Comparison of ENCODE assay signal across 28 cellular contexts in genomic region chr6:97069363-97069762, GRCh38.
"Had no signal": no experiment of that assay in that cellular context is flagged by ENCODE, and none has a peak within 500 bp of the region (broad histone marks: within the 10 kb centered on the region; RNA-seq: fewer than 3 reads in every experiment).

No MANE protein-coding gene starts in this region.

- H3K4me3 Mint-ChIP-seq: activated B cell treated with CpG ODN at 0.5 μM for 24 hours; activated CD4-positive, alpha-beta T cell treated with anti-CD3 and anti-CD28 coated beads, Interleukin-2, amount 10 ng/mL, durations not matched to agents 24 days and 14 days; activated CD8-positive, alpha-beta memory T cell treated with anti-CD3 and anti-CD28 coated beads, Interleukin-2, amount 10 ng/mL, durations not matched to agents 7 days and 5 days; activated naive CD8-positive, alpha-beta T cell treated with anti-CD3 and anti-CD28 coated beads, Interleukin-2, amount 10 ng/mL, durations not matched to agents 7 days and 5 days had no signal

- H3K9me3 Mint-ChIP-seq: activated B cell treated with CpG ODN at 0.5 μM for 24 hours; activated CD4-positive, alpha-beta T cell treated with anti-CD3 and anti-CD28 coated beads, Interleukin-2, amount 10 ng/mL, durations not matched to agents 24 days and 14 days; activated naive CD8-positive, alpha-beta T cell treated with anti-CD3 and anti-CD28 coated beads, Interleukin-2, amount 10 ng/mL, durations not matched to agents 7 days and 5 days had no signal

- H3K27me3 Mint-ChIP-seq: activated CD4-positive, alpha-beta T cell treated with anti-CD3 and anti-CD28 coated beads, Interleukin-2, amount 10 ng/mL, durations not matched to agents 24 days and 14 days; activated CD8-positive, alpha-beta memory T cell treated with anti-CD3 and anti-CD28 coated beads, Interleukin-2, amount 10 ng/mL, durations not matched to agents 7 days and 5 days; activated naive CD8-positive, alpha-beta T cell treated with anti-CD3 and anti-CD28 coated beads, Interleukin-2, amount 10 ng/mL, durations not matched to agents 7 days and 5 days had no signal

- H3K4me1 Mint-ChIP-seq: activated B cell treated with CpG ODN at 0.5 μM for 24 hours had no signal

- H3K36me3 Mint-ChIP-seq: activated CD8-positive, alpha-beta memory T cell treated with anti-CD3 and anti-CD28 coated beads, Interleukin-2, amount 10 ng/mL, durations not matched to agents 7 days and 5 days; activated naive CD8-positive, alpha-beta T cell treated with anti-CD3 and anti-CD28 coated beads, Interleukin-2, amount 10 ng/mL, durations not matched to agents 7 days and 5 days had no signal

- DNase-seq: activated B cell treated with CpG ODN at 0.5 μM for 24 hours; activated CD4-positive, alpha-beta T cell treated with anti-CD3 and anti-CD28 coated beads for 1 hour; activated CD4-positive, alpha-beta T cell treated with anti-CD3 and anti-CD28 coated beads, Interleukin-2, amount 50 U/mL, for 48 hours; activated CD8-positive, alpha-beta memory T cell treated with anti-CD3 and anti-CD28 coated beads for 24 hours; activated CD8-positive, alpha-beta memory T cell treated with anti-CD3 and anti-CD28 coated beads, Interleukin-2, amount 10 ng/mL, durations not matched to agents 7 days and 5 days; activated CD8-positive, alpha-beta memory T cell treated with anti-CD3 and anti-CD28 coated beads, Interleukin-2, amount 50 U/mL, for 48 hours; activated effector memory CD4-positive, alpha-beta T cell treated with Interleukin-2 at 50 U/mL for 16 hours; activated naive CD4-positive, alpha-beta T cell treated with anti-CD3 and anti-CD28 coated beads, Interleukin-2, amount 50 U/mL, for 16 hours; activated naive CD8-positive, alpha-beta T cell treated with anti-CD3 and anti-CD28 coated beads, Interleukin-2, amount 10 ng/mL, durations not matched to agents 7 days and 5 days; activated T-cell treated with anti-CD3 and anti-CD28 coated beads, Interleukin-2, amount 50 U/mL, for 48 hours; adrenal gland; body of pancreas; NCI-H1105; NCI-H1417 treated with DMSO at 0.1 percent for 48 hours; NCI-H1694; NCI-H1930; NCI-H2081 treated with DMSO at 0.1 percent for 48 hours; NCI-H226; NCI-H524 treated with DMSO at 0.1 percent for 48 hours; SHP77; SJCRH30; SW 1271; T-helper 1 cell; T-helper 2 cell; T-helper 9 cell had no signal

- H3K27ac Mint-ChIP-seq: activated B cell treated with CpG ODN at 0.5 μM for 24 hours; activated CD4-positive, alpha-beta T cell treated with anti-CD3 and anti-CD28 coated beads, Interleukin-2, amount 10 ng/mL, durations not matched to agents 24 days and 14 days; activated CD8-positive, alpha-beta memory T cell treated with anti-CD3 and anti-CD28 coated beads, Interleukin-2, amount 10 ng/mL, durations not matched to agents 7 days and 5 days; activated naive CD8-positive, alpha-beta T cell treated with anti-CD3 and anti-CD28 coated beads, Interleukin-2, amount 10 ng/mL, durations not matched to agents 7 days and 5 days had no signal

- FAIRE-seq: astrocyte had no signal

- ATAC-seq: activated CD8-positive, alpha-beta memory T cell treated with anti-CD3 and anti-CD28 coated beads, Interleukin-2, amount 10 ng/mL, durations not matched to agents 7 days and 5 days; body of pancreas; Panc1 had no signal
